ENCODE assay signal across 8 cellular contexts in genomic region chr6:722077-722524, GRCh38. TPM values are rescaled to one million over a fixed set of nuclear protein-coding genes. Genes with fewer than 3 reads are reported as not detected.
DNase-seq lines count a peak whose midpoint lies in the region; ATAC-seq, FAIRE-seq and TF ChIP-seq lines count a peak whose summit lies in the region.

No MANE protein-coding gene starts in this region.

- H2AFZ ChIP-seq in GM23338 = no peak overlapping the region

- no peaks in the 10 kb centered on the region for H3K9me2 ChIP-seq in GM23338 (ENCODE audit: insufficient read depth)

- H3K27me3 ChIP-seq in GM23338 (ENCODE audit: insufficient read depth) = no peaks in the 10 kb centered on the region
- H3K27me3 ChIP-seq in left lung = no peaks in the 10 kb centered on the region

- peaks cover 5% of the 10 kb centered on the region for H3K27me3 Mint-ChIP-seq in GM23338 (ENCODE audit: insufficient read depth, low read depth, poor library complexity)
- H3K27me3 Mint-ChIP-seq in activated CD4-positive, alpha-beta T cell treated with anti-CD3 and anti-CD28 coated beads, Interleukin-2, amount 10 ng/mL, durations not matched to agents 7 days and 5 days = peaks cover 12% of the 10 kb centered on the region

- H3K27ac ChIP-seq in GM23338 (ENCODE audit: low read depth) (no peak overlapping the region), left lung (no peak overlapping the region)

- H3K4me1 ChIP-seq in GM23338 (ENCODE audit: insufficient read depth) (peaks cover 9% of the 10 kb centered on the region; the same call in 1 of the 2 replicates), left lung (peaks cover 0 to 8% of the 10 kb centered on the region in 2 donors)

- ATAC-seq in GM23338 = peak; percentile 93
- ATAC-seq in left lung = peak; percentile 98

- peak; percentile 33 for FAIRE-seq in colon (lab: Jason Lieb, UNC)

- H3K36me3 Mint-ChIP-seq in GM23338 (ENCODE audit: low read depth) = no peaks in the 10 kb centered on the region
- H3K36me3 Mint-ChIP-seq in activated CD4-positive, alpha-beta T cell treated with anti-CD3 and anti-CD28 coated beads, Interleukin-2, amount 10 ng/mL, durations not matched to agents 7 days and 5 days (ENCODE audit: low read depth) = no peaks in the 10 kb centered on the region

- H3K36me3 ChIP-seq in GM23338 (ENCODE audit: insufficient read depth) (no peaks in the 10 kb centered on the region), left lung (no peaks in the 10 kb centered on the region)

- H3K9me3 Mint-ChIP-seq in GM23338 = no peaks in the 10 kb centered on the region
- no peaks in the 10 kb centered on the region for H3K9me3 Mint-ChIP-seq in activated CD4-positive, alpha-beta T cell treated with anti-CD3 and anti-CD28 coated beads, Interleukin-2, amount 10 ng/mL, durations not matched to agents 7 days and 5 days

- intact Hi-C loops in left lung (cut with DNase I) = no loop called here

- no peaks in the 10 kb centered on the region for H4K20me1 ChIP-seq in GM23338 (replicated peaks; ENCODE audit: insufficient read depth)

- H3K79me2 ChIP-seq in GM23338 (replicated peaks; ENCODE audit: insufficient read depth) = no peaks in the 10 kb centered on the region

- no peak overlapping the region for H3K27ac Mint-ChIP-seq in GM23338
- H3K27ac Mint-ChIP-seq in activated CD4-positive, alpha-beta T cell treated with anti-CD3 and anti-CD28 coated beads, Interleukin-2, amount 10 ng/mL, durations not matched to agents 7 days and 5 days = no peak overlapping the region

- no peak overlapping the region for H3K4me3 ChIP-seq in GM23338
- no peak overlapping the region for H3K4me3 ChIP-seq in left lung

- no peaks in the 10 kb centered on the region for H3F3A ChIP-seq in GM23338 (replicated peaks; ENCODE audit: low read depth)

- no peak overlapping the region for H3K4me2 ChIP-seq in GM23338

- TF ChIP-seq CTCF in GM23338 (conservative IDR thresholded peaks at IDR 0.05; ENCODE audit: low read depth in 2 of 2) = peak; percentile 84 to 96
- peak; percentile 88 to 94 for TF ChIP-seq CTCF in left lung (IDR thresholded peaks at IDR 0.05)

- H3K4me3 Mint-ChIP-seq in GM23338 = no peak overlapping the region
- no peak overlapping the region for H3K4me3 Mint-ChIP-seq in activated CD4-positive, alpha-beta T cell treated with anti-CD3 and anti-CD28 coated beads, Interleukin-2, amount 10 ng/mL, durations not matched to agents 7 days and 5 days

- CTCF ChIA-PET in activated CD4-positive, alpha-beta T cell treated with anti-CD3 and anti-CD28 coated beads, Interleukin-2, amount 10 ng/mL, durations not matched to agents 7 days and 5 days (lab: Charles Lee) = interaction anchor here (0.9 to 2.2 kb wide), 16 partner anchors 8 to 319 kb away, joined by 3 to 12 read pairs (median 4); partner anchors contain the start of gene EXOC2

- no peaks in the 10 kb centered on the region for H3K9me3 ChIP-seq in left lung

- peaks cover 8% of the 10 kb centered on the region for H3K4me1 Mint-ChIP-seq in GM23338
- H3K4me1 Mint-ChIP-seq in activated CD4-positive, alpha-beta T cell treated with anti-CD3 and anti-CD28 coated beads, Interleukin-2, amount 10 ng/mL, durations not matched to agents 7 days and 5 days = peaks cover 6% of the 10 kb centered on the region

- DNase-seq in AML-193 (lab: John Stamatoyannopoulos, UW) = peak; percentile 74 to 83
- peak; percentile 95 for DNase-seq in GM23338 (ENCODE audit: low spot score)
- DNase-seq in NCI-H526 treated with DMSO at 0.1 percent for 48 hours (lab: John Stamatoyannopoulos, UW) = peak; percentile 35
- peak; percentile 83 for DNase-seq in activated CD4-positive, alpha-beta T cell treated with anti-CD3 and anti-CD28 coated beads, Interleukin-2, amount 10 ng/mL, durations not matched to agents 7 days and 5 days
- peak; percentile 76 to 86 for DNase-seq in left lung
- peak; percentile 77 to 79 for DNase-seq in stimulated activated CD4-positive, alpha-beta T cell treated with anti-CD3 and anti-CD28 coated beads, Interleukin-4, amount 100 ng/mL, for 48 hours (ENCODE audit: low read depth in 2 of 2)
- DNase-seq in cortex of kidney (lab: John Stamatoyannopoulos, UW) = no peak

- POLR2A ChIA-PET in activated CD4-positive, alpha-beta T cell treated with anti-CD3 and anti-CD28 coated beads, Interleukin-2, amount 10 ng/mL, durations not matched to agents 7 days and 5 days (lab: Charles Lee) = interaction anchor here (0.6 kb wide), 2 partner anchors 134 to 750 kb away, joined by 3 to 4 read pairs; no protein-coding TSS in a partner anchor

TF ChIP-seq in GM23338, 12 proteins besides CTCF, POLR2A, EP300 and RAD21 (continues in another document):
- no peak for TF ChIP-seq STAT1 (IDR thresholded peaks at IDR 0.05; ENCODE audit: unreplicated experiment)
- TF ChIP-seq POLR2AphosphoS5 (IDR thresholded peaks at IDR 0.05; ENCODE audit: low read depth) = no peak
- no peak for TF ChIP-seq ZNF114 (CRISPR knock-in tag; IDR thresholded peaks at IDR 0.05)
- TF ChIP-seq NANOG (IDR thresholded peaks at IDR 0.05; ENCODE audit: borderline replicate concordance) = no peak
- TF ChIP-seq EZH2 (IDR thresholded peaks at IDR 0.05; ENCODE audit: low read depth, unreplicated experiment) = no peak
- no peak for TF ChIP-seq EZH2phosphoT487 (IDR thresholded peaks at IDR 0.05; ENCODE audit: unreplicated experiment)
- no peak for TF ChIP-seq JUNB (IDR thresholded peaks at IDR 0.05; ENCODE audit: unreplicated experiment)
- TF ChIP-seq ETS1 (IDR thresholded peaks at IDR 0.05) = no peak
- TF ChIP-seq CREB1 (CRISPR knock-in tag; IDR thresholded peaks at IDR 0.05; ENCODE audit: low read depth) = no peak
- TF ChIP-seq REST (IDR thresholded peaks at IDR 0.05; ENCODE audit: unreplicated experiment) = no peak
- TF ChIP-seq ZNF331 (CRISPR knock-in tag; IDR thresholded peaks at IDR 0.05; ENCODE audit: low read depth) = no peak

RNA-seq across cellular contexts. Expression of gene EXOC2, which starts 29.2 kb away (rescaled TPM):
- total RNA-seq in GM23338 (2014; rRNA removed; shearing (Covaris generic)) = 90.1 and 93.6 TPM in 2 replicates
- 28.7 and 29.8 TPM in 2 replicates for polyA plus RNA-seq in GM23338 (2016; fragmentation: Nextera tagmentation; extraction: Ambion mirVana)
- 10 to 100 TPM; 42.7 to 43.6 TPM for total RNA-seq in activated CD4-positive, alpha-beta T cell treated with anti-CD3 and anti-CD28 coated beads, Interleukin-2, amount 10 ng/mL, durations not matched to agents 7 days and 5 days
- 10 to 100 TPM; 19.8 to 23.2 TPM for total RNA-seq in left lung
